In genomic region chr1:120641014-120641302, GRCh38 we compare ENCODE assay signal across 7 cellular contexts.
DNase-seq lines count a peak whose midpoint lies in the region; ATAC-seq and TF ChIP-seq lines count a peak whose summit lies in the region.
"Not testable (repeated sequence)": the region's sequence is repeated elsewhere in the genome, so short reads cannot be mapped to it uniquely, and the experiment has no call there.

No MANE protein-coding gene starts in this region.

- H3K36me3 ChIP-seq in PC-3 (ENCODE audit: low read depth, low read length); left lung: not testable (repeated sequence)

- H3K4me2 ChIP-seq in PC-3 (ENCODE audit: low read length): not testable (repeated sequence)

- H2AFZ ChIP-seq in PC-3 (ENCODE audit: low read length): not testable (repeated sequence)

- not testable (repeated sequence) for H3K27ac Mint-ChIP-seq in activated CD4-positive, alpha-beta T cell treated with anti-CD3 and anti-CD28 coated beads for 36 hours; activated T-cell treated with anti-CD3 and anti-CD28 coated beads, Interleukin-2, amount 50 U/mL, for 72 hours; activated naive CD8-positive, alpha-beta T cell treated with anti-CD3 and anti-CD28 coated beads, Interleukin-2, amount 50 U/mL, for 24 hours; stimulated activated naive CD8-positive, alpha-beta T cell treated with anti-CD3 and anti-CD28 coated beads, Interleukin-15, amount 100 ng/mL, for 72 hours

- not testable (repeated sequence) for H3K4me1 ChIP-seq in PC-3 (ENCODE audit: insufficient read depth, low read length); left lung

- not testable (repeated sequence) for H3K27ac ChIP-seq in PC-3 (ENCODE audit: low read length); left lung

- POLR2A ChIA-PET in PC-3 (lab: Charles Lee; ENCODE audit: unreplicated experiment); activated CD4-positive, alpha-beta T cell treated with anti-CD3 and anti-CD28 coated beads for 36 hours (lab: Charles Lee): not testable (repeated sequence)

- DNase-seq in PC-3; activated CD4-positive, alpha-beta T cell treated with anti-CD3 and anti-CD28 coated beads for 36 hours; activated T-cell treated with anti-CD3 and anti-CD28 coated beads, Interleukin-2, amount 50 U/mL, for 72 hours; activated naive CD8-positive, alpha-beta T cell treated with anti-CD3 and anti-CD28 coated beads, Interleukin-2, amount 50 U/mL, for 24 hours; left lung; sciatic nerve (ENCODE audit: low spot score); stimulated activated naive CD8-positive, alpha-beta T cell treated with anti-CD3 and anti-CD28 coated beads, Interleukin-15, amount 100 ng/mL, for 72 hours: not testable (repeated sequence)

- H3F3A ChIP-seq in PC-3 (ENCODE audit: low read length, unreplicated experiment): not testable (repeated sequence)

- H3K9ac ChIP-seq in PC-3 (ENCODE audit: low read length): not testable (repeated sequence)

- not testable (repeated sequence) for H3K9me2 ChIP-seq in PC-3 (replicated peaks; ENCODE audit: low read length)

- H3K27me3 ChIP-seq in PC-3 (ENCODE audit: low read length); left lung: not testable (repeated sequence)

- not testable (repeated sequence) for TF ChIP-seq CTCF in PC-3 (conservative IDR thresholded peaks at IDR 0.05; ENCODE audit: low read depth, low read length); left lung (IDR thresholded peaks at IDR 0.05)

- H3K4me3 Mint-ChIP-seq in activated CD4-positive, alpha-beta T cell treated with anti-CD3 and anti-CD28 coated beads for 36 hours; activated T-cell treated with anti-CD3 and anti-CD28 coated beads, Interleukin-2, amount 50 U/mL, for 72 hours; activated naive CD8-positive, alpha-beta T cell treated with anti-CD3 and anti-CD28 coated beads, Interleukin-2, amount 50 U/mL, for 24 hours; stimulated activated naive CD8-positive, alpha-beta T cell treated with anti-CD3 and anti-CD28 coated beads, Interleukin-15, amount 100 ng/mL, for 72 hours: not testable (repeated sequence)

- ATAC-seq in PC-3 (peak; percentile 62; the same call in 1 of the 2 replicates), left lung (peak; percentile 33), sciatic nerve (peak; percentile 16)
- ATAC-seq in activated CD4-positive, alpha-beta T cell treated with anti-CD3 and anti-CD28 coated beads for 36 hours: peak; percentile 95
- peak; percentile 100 for ATAC-seq in activated T-cell treated with anti-CD3 and anti-CD28 coated beads, Interleukin-2, amount 50 U/mL, for 72 hours (replicated peaks in 1 of 2)
- ATAC-seq in activated naive CD8-positive, alpha-beta T cell treated with anti-CD3 and anti-CD28 coated beads, Interleukin-2, amount 50 U/mL, for 24 hours: peak; percentile 49
- peak; percentile 99 for ATAC-seq in stimulated activated naive CD8-positive, alpha-beta T cell treated with anti-CD3 and anti-CD28 coated beads, Interleukin-15, amount 100 ng/mL, for 72 hours

- BruUV-seq in PC-3 (replicated peaks; lab: Mats Ljungman, UMichigan): not testable (repeated sequence)

- H3K36me3 Mint-ChIP-seq in activated CD4-positive, alpha-beta T cell treated with anti-CD3 and anti-CD28 coated beads for 36 hours (ENCODE audit: low read depth); activated T-cell treated with anti-CD3 and anti-CD28 coated beads, Interleukin-2, amount 50 U/mL, for 72 hours (ENCODE audit: insufficient read depth in 2 of 2); activated naive CD8-positive, alpha-beta T cell treated with anti-CD3 and anti-CD28 coated beads, Interleukin-2, amount 50 U/mL, for 24 hours (ENCODE audit: low read depth): not testable (repeated sequence)

- H3K79me2 ChIP-seq in PC-3 (ENCODE audit: low read length): not testable (repeated sequence)

- CTCF ChIA-PET in PC-3 (lab: Charles Lee); activated CD4-positive, alpha-beta T cell treated with anti-CD3 and anti-CD28 coated beads for 36 hours (lab: Charles Lee): not testable (repeated sequence)

- not testable (repeated sequence) for H3K4me3 ChIP-seq in PC-3 (ENCODE audit: low read length); left lung

- H3K4me1 Mint-ChIP-seq in activated CD4-positive, alpha-beta T cell treated with anti-CD3 and anti-CD28 coated beads for 36 hours; activated T-cell treated with anti-CD3 and anti-CD28 coated beads, Interleukin-2, amount 50 U/mL, for 72 hours (ENCODE audit: low read depth); activated naive CD8-positive, alpha-beta T cell treated with anti-CD3 and anti-CD28 coated beads, Interleukin-2, amount 50 U/mL, for 24 hours; stimulated activated naive CD8-positive, alpha-beta T cell treated with anti-CD3 and anti-CD28 coated beads, Interleukin-15, amount 100 ng/mL, for 72 hours: not testable (repeated sequence)

- intact Hi-C loops in PC-3 (cut with micrococcal nuclease); activated CD4-positive, alpha-beta T cell treated with anti-CD3 and anti-CD28 coated beads for 36 hours (cut with DNase I, micrococcal nuclease); left lung (cut with DNase I); sciatic nerve (cut with DNase I): not testable (repeated sequence)

- not testable (repeated sequence) for H3K27me3 Mint-ChIP-seq in activated CD4-positive, alpha-beta T cell treated with anti-CD3 and anti-CD28 coated beads for 36 hours; activated T-cell treated with anti-CD3 and anti-CD28 coated beads, Interleukin-2, amount 50 U/mL, for 72 hours (ENCODE audit: low read depth); activated naive CD8-positive, alpha-beta T cell treated with anti-CD3 and anti-CD28 coated beads, Interleukin-2, amount 50 U/mL, for 24 hours; stimulated activated naive CD8-positive, alpha-beta T cell treated with anti-CD3 and anti-CD28 coated beads, Interleukin-15, amount 100 ng/mL, for 72 hours

- not testable (repeated sequence) for H4K20me1 ChIP-seq in PC-3 (ENCODE audit: low read length)

- H3K9me3 Mint-ChIP-seq in activated CD4-positive, alpha-beta T cell treated with anti-CD3 and anti-CD28 coated beads for 36 hours (ENCODE audit: low read depth); activated T-cell treated with anti-CD3 and anti-CD28 coated beads, Interleukin-2, amount 50 U/mL, for 72 hours; activated naive CD8-positive, alpha-beta T cell treated with anti-CD3 and anti-CD28 coated beads, Interleukin-2, amount 50 U/mL, for 24 hours; stimulated activated naive CD8-positive, alpha-beta T cell treated with anti-CD3 and anti-CD28 coated beads, Interleukin-15, amount 100 ng/mL, for 72 hours: not testable (repeated sequence)

- not testable (repeated sequence) for H3K9me3 ChIP-seq in PC-3 (ENCODE audit: low read length); left lung

Comparison
In these comparisons a context has a peak if more than half of its experiments do, and no peak if none do; other contexts are left out.
1. ATAC-seq: peak in every context shown above with its lines; median percentile 100 in activated T-cell treated with anti-CD3 and anti-CD28 coated beads, Interleukin-2, amount 50 U/mL, for 72 hours; 99 in stimulated activated naive CD8-positive, alpha-beta T cell treated with anti-CD3 and anti-CD28 coated beads, Interleukin-15, amount 100 ng/mL, for 72 hours; 95 in activated CD4-positive, alpha-beta T cell treated with anti-CD3 and anti-CD28 coated beads for 36 hours; 62 in PC-3; 49 in activated naive CD8-positive, alpha-beta T cell treated with anti-CD3 and anti-CD28 coated beads, Interleukin-2, amount 50 U/mL, for 24 hours; 33 in left lung; 16 in sciatic nerve.